ENCODE assay signal across 8 cellular contexts in the genomic region with DNA sequence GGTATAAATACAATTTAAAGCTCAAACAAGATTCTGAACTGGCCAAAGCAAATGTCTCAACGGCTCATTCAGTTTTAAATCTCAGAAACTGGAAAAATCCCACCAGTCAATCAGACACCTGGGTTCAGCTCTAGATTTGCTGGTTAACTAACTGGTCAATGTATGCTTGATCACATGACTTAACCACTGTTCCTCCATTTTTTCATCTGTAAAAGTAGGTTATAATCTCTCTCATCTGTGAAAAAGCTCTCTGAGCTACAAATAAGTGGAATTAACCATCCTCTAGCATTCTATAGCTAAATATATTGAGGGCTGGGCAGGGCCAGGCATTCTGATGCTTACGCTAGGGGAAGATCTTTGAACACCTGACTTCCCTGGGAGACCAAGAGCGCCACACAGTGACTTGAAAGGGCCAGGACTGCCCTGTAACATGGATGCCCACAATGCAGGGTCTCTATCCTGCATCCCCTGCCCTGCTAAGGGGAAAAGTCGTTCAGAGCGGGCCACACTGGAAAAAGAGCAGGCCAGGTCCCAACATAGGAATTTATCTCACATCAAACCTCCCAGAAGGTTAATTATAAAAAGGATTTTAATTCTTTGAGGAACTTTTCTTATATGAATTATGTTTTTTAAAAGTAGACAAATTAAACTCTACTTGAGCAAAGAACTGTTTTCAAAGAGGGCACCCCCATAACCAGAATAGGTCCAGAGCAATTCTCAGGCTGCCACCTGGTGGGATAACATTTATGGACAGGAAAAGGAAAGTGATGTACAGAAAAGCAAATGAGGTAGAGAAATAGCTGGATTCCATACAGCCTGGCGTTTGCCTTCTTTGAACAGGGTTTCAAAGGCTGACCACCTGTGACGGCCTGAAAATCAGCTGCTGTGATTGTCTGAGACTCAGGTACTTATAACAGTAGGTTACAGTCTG. TPM values are rescaled to one million over a fixed set of nuclear protein-coding genes. Genes with fewer than 3 reads are reported as not detected.
DNase-seq lines count a peak whose midpoint lies in the region; ATAC-seq lines count a peak whose summit lies in the region.

No MANE protein-coding gene starts in this region.

- H3K9me3 Mint-ChIP-seq in T-cell, result no peaks in the 10 kb centered on the region

- H3K36me3 Mint-ChIP-seq in T-cell, result peaks cover 8% of the 10 kb centered on the region

- peaks cover 2 to 11% of the 10 kb centered on the region in 2 donors for H3K27me3 Mint-ChIP-seq in T-cell

- ATAC-seq in GM21381 (IDR thresholded peaks at IDR 0.05; ENCODE audit: unreplicated experiment) (peak; percentile 27), T-cell (replicated peaks in 1 of 4) (peak in 1 of 4 experiments; percentile 33), GM18873 (IDR thresholded peaks at IDR 0.05; ENCODE audit: low FRiP score, unreplicated experiment) (no peak)

- DNase-seq in DMS53 (lab: John Stamatoyannopoulos, UW) (peak; percentile 74), KG1 (lab: John Stamatoyannopoulos, UW) (peak; percentile 19), T-cell (peak in 28 of 34 experiments; percentile 5 to 69 (median 37)), middle frontal gyrus (ENCODE audit: extremely low spot score, low spot score) (no peak)

- POLR2A ChIA-PET in T-cell (lab: Charles Lee), result interaction anchor here in 1 of 2 donors (0.6 to 1.1 kb wide), 2 partner anchors 18 to 67 kb away, joined by 4 to 6 read pairs; no protein-coding TSS in a partner anchor

- H3K27me3 ChIP-seq in ectodermal cell (ENCODE audit: control insufficient read depth, insufficient read depth, low read length, poor library complexity, severe bottlenecking), result peaks cover 12% of the 10 kb centered on the region

- no peak overlapping the region for H3K27ac Mint-ChIP-seq in T-cell

- H3K27ac ChIP-seq in ectodermal cell (ENCODE audit: insufficient read depth, low read depth, low read length, poor library complexity, severe bottlenecking) (no peak overlapping the region), mesodermal cell (ENCODE audit: low read depth, low read length, severe bottlenecking) (no peak overlapping the region)

- 43 to 57% methylated on average over 5 to 7 of the region's 7 CpGs for WGBS in ectodermal cell, 2 experiments
- 60 to 79% methylated on average over 3 to 5 of the region's 7 CpGs for WGBS in mesodermal cell (ENCODE audit: insufficient coverage in 2 of 2), 2 experiments

- no peaks in the 10 kb centered on the region for H3K4me1 ChIP-seq in ectodermal cell (ENCODE audit: control insufficient read depth, insufficient read depth, low read length)
- no peaks in the 10 kb centered on the region for H3K4me1 ChIP-seq in mesodermal cell (ENCODE audit: control insufficient read depth, insufficient read depth, low read length, poor library complexity, severe bottlenecking)

- peak overlapping the region; percentile 80 to 89 (median 83) for H3K4me3 Mint-ChIP-seq in T-cell

- H3K9me3 ChIP-seq in ectodermal cell (ENCODE audit: control insufficient read depth, low read length), result no peaks in the 10 kb centered on the region
- H3K9me3 ChIP-seq in mesodermal cell (ENCODE audit: control insufficient read depth, low read length), result no peaks in the 10 kb centered on the region

- CTCF ChIA-PET in T-cell (lab: Charles Lee), result interaction anchor here (0.6 to 2.4 kb wide), 38 partner anchors 22 to 610 kb away, joined by 3 to 20 read pairs (median 3); partner anchors contain the start of genes NT5C3A (in 2 of the 2) and BBS9 (in 1 of the 2)

- peaks cover 38 to 57% (median 54%) of the 10 kb centered on the region in 3 donors for H3K4me1 Mint-ChIP-seq in T-cell

- H3K4me3 ChIP-seq in ectodermal cell (ENCODE audit: insufficient read depth, low read depth, low read length) (peak overlapping the region; percentile 96), mesodermal cell (ENCODE audit: extremely low read depth, insufficient read depth, low read length, poor library complexity, severe bottlenecking) (peak overlapping the region; percentile 69)

- H3K36me3 ChIP-seq in ectodermal cell (ENCODE audit: control insufficient read depth, insufficient read depth, low read length) (no peaks in the 10 kb centered on the region), mesodermal cell (ENCODE audit: control insufficient read depth, insufficient read depth, low read length) (peaks cover 31% of the 10 kb centered on the region)

RNA-seq across cellular contexts. Expression of gene RP9, which starts 1.8 kb away (rescaled TPM):
- total RNA-seq in T-cell, result 10 to 100 TPM; 14.7 to 18.3 (median 17.0) TPM
- polyA plus RNA-seq in ectodermal cell (2013, experiment 1 of 4), result 21.5 TPM
- 22.0 TPM for polyA plus RNA-seq in ectodermal cell (2013, experiment 2 of 4)
- polyA plus RNA-seq in ectodermal cell (2013, experiment 3 of 4), result 16.8 TPM
- polyA plus RNA-seq in ectodermal cell (2013, experiment 4 of 4), result 25.3 TPM
- 23.6 TPM for polyA plus RNA-seq in mesodermal cell (2013, experiment 1 of 2)
- polyA plus RNA-seq in mesodermal cell (2013, experiment 2 of 2), result 26.9 TPM

RNA-seq across cellular contexts. Expression of gene BBS9, which starts 22.0 kb away (rescaled TPM):
- total RNA-seq in T-cell, result 10 to 100 TPM; 18.5 to 28.8 (median 20.9) TPM
- 20.8 TPM for polyA plus RNA-seq in ectodermal cell (2013, experiment 1 of 4)
- polyA plus RNA-seq in ectodermal cell (2013, experiment 2 of 4), result 24.4 TPM
- polyA plus RNA-seq in ectodermal cell (2013, experiment 3 of 4), result 19.0 TPM
- polyA plus RNA-seq in ectodermal cell (2013, experiment 4 of 4), result 20.1 TPM
- 14.8 TPM for polyA plus RNA-seq in mesodermal cell (2013, experiment 1 of 2)
- polyA plus RNA-seq in mesodermal cell (2013, experiment 2 of 2), result 15.1 TPM

RNA-seq across cellular contexts. Expression of gene NT5C3A, which starts 44.8 kb away (rescaled TPM):
- total RNA-seq in T-cell, result 10 to 100 TPM; 31.1 to 41.1 (median 38.0) TPM
- polyA plus RNA-seq in ectodermal cell (2013, experiment 1 of 4), result 30.5 TPM
- polyA plus RNA-seq in ectodermal cell (2013, experiment 2 of 4), result 34.9 TPM
- 24.7 TPM for polyA plus RNA-seq in ectodermal cell (2013, experiment 3 of 4)
- polyA plus RNA-seq in ectodermal cell (2013, experiment 4 of 4), result 28.0 TPM
- 17.4 TPM for polyA plus RNA-seq in mesodermal cell (2013, experiment 1 of 2)
- polyA plus RNA-seq in mesodermal cell (2013, experiment 2 of 2), result 22.5 TPM
